ENCODE assay signal across 17 cellular contexts in genomic region chrX:150036641-150037040, GRCh38.
"Had no signal": no experiment of that assay in that cellular context is flagged by ENCODE, and none has a peak within 500 bp of the region (broad histone marks: within the 10 kb centered on the region; RNA-seq: fewer than 3 reads in every experiment).

No MANE protein-coding gene starts in this region.

- H3K27ac Mint-ChIP-seq: activated CD4-positive, alpha-beta memory T cell treated with anti-CD3 and anti-CD28 coated beads, Interleukin-2, amount 10 ng/mL, durations not matched to agents 7 days and 5 days; activated CD4-positive, alpha-beta T cell treated with anti-CD3 and anti-CD28 coated beads for 36 hours; activated naive CD4-positive, alpha-beta T cell treated with anti-CD3 and anti-CD28 coated beads, Interleukin-2, amount 10 ng/mL, durations not matched to agents 7 days and 5 days; activated T-helper 2 cell treated with anti-CD3 and anti-CD28 coated beads, Interferon-gamma antibody, Interleukin-2, Interleukin-4, amounts not matched to agents 10 μg/mL and 5 μg/mL and 100 μg/mL, durations not matched to agents 14 hours and 24 hours and 36 hours; endodermal cell had no signal

- H3K36me3 ChIP-seq: esophagus squamous epithelium, heart left ventricle, left ventricle myocardium inferior, pancreas, WERI-Rb-1 had no signal

- H3K4me3 ChIP-seq: esophagus squamous epithelium, heart left ventricle, left ventricle myocardium inferior, pancreas had no signal

- H3K4me3 Mint-ChIP-seq: activated CD4-positive, alpha-beta memory T cell treated with anti-CD3 and anti-CD28 coated beads, Interleukin-2, amount 10 ng/mL, durations not matched to agents 7 days and 5 days; activated CD4-positive, alpha-beta T cell treated with anti-CD3 and anti-CD28 coated beads for 36 hours; activated naive CD4-positive, alpha-beta T cell treated with anti-CD3 and anti-CD28 coated beads, Interleukin-2, amount 10 ng/mL, durations not matched to agents 7 days and 5 days; central memory CD8-positive, alpha-beta T cell; endodermal cell had no signal

- H3K27me3 ChIP-seq: esophagus squamous epithelium, pancreas had no signal

- H3K27me3 Mint-ChIP-seq: activated CD4-positive, alpha-beta T cell treated with anti-CD3 and anti-CD28 coated beads for 36 hours; activated naive CD4-positive, alpha-beta T cell treated with anti-CD3 and anti-CD28 coated beads, Interleukin-2, amount 10 ng/mL, durations not matched to agents 7 days and 5 days; central memory CD8-positive, alpha-beta T cell had no signal

- H3K36me3 Mint-ChIP-seq: activated naive CD4-positive, alpha-beta T cell treated with anti-CD3 and anti-CD28 coated beads, Interleukin-2, amount 10 ng/mL, durations not matched to agents 7 days and 5 days had no signal

- H3K27ac ChIP-seq: esophagus squamous epithelium, heart left ventricle, left ventricle myocardium inferior, pancreas, WERI-Rb-1 had no signal

- DNase-seq: activated CD4-positive, alpha-beta memory T cell treated with anti-CD3 and anti-CD28 coated beads, Interleukin-2, amount 10 ng/mL, durations not matched to agents 7 days and 5 days; activated CD4-positive, alpha-beta T cell treated with anti-CD3 and anti-CD28 coated beads for 36 hours; activated CD8-positive, alpha-beta memory T cell treated with anti-CD3 and anti-CD28 coated beads, Interleukin-2, amount 50 U/mL, for 48 hours; activated naive CD4-positive, alpha-beta T cell treated with anti-CD3 and anti-CD28 coated beads, Interleukin-2, amount 10 ng/mL, durations not matched to agents 7 days and 5 days; endodermal cell; esophagus squamous epithelium; heart left ventricle; islet precursor cell; left ventricle myocardium inferior; mesendoderm; retina; WERI-Rb-1 had no signal

- H3K4me1 ChIP-seq: left ventricle myocardium inferior, pancreas had no signal

- ATAC-seq: activated CD4-positive, alpha-beta T cell treated with anti-CD3 and anti-CD28 coated beads for 36 hours; heart left ventricle had no signal

- H3K9me3 Mint-ChIP-seq: activated CD4-positive, alpha-beta memory T cell treated with anti-CD3 and anti-CD28 coated beads, Interleukin-2, amount 10 ng/mL, durations not matched to agents 7 days and 5 days had no signal

- FAIRE-seq: frontal cortex, pancreas, urothelium cell line had no signal

- H3K9me3 ChIP-seq: esophagus squamous epithelium, pancreas had no signal

- H3K4me1 Mint-ChIP-seq: activated CD4-positive, alpha-beta memory T cell treated with anti-CD3 and anti-CD28 coated beads, Interleukin-2, amount 10 ng/mL, durations not matched to agents 7 days and 5 days; activated CD4-positive, alpha-beta T cell treated with anti-CD3 and anti-CD28 coated beads for 36 hours; activated naive CD4-positive, alpha-beta T cell treated with anti-CD3 and anti-CD28 coated beads, Interleukin-2, amount 10 ng/mL, durations not matched to agents 7 days and 5 days; central memory CD8-positive, alpha-beta T cell; endodermal cell had no signal
